ENCODE assay signal across 10 cellular contexts in genomic region chr7:103150192-103150591, GRCh38. TPM values are rescaled to one million over a fixed set of nuclear protein-coding genes. Genes with fewer than 3 reads are reported as not detected.
DNase-seq lines count a peak whose midpoint lies in the region; ATAC-seq, FAIRE-seq and TF ChIP-seq lines count a peak whose summit lies in the region.
"Had no signal": no experiment of that assay in that cellular context is flagged by ENCODE, and none has a peak within 500 bp of the region (broad histone marks: within the 10 kb centered on the region; RNA-seq: fewer than 3 reads in every experiment).

No MANE protein-coding gene starts in this region.

- H3K27me3 ChIP-seq in colonic mucosa (no peaks in the 10 kb centered on the region), testis (no peaks in the 10 kb centered on the region)
- H3K27me3 ChIP-seq: sigmoid colon had no signal

- intact Hi-C loops in colonic mucosa (cut with DNase I) = no loop called here
- intact Hi-C loops in testis (cut with DNase I; ENCODE audit: low total_unique reads) = no loop called here

- TF ChIP-seq CTCF in colonic mucosa (IDR thresholded peaks at IDR 0.05) (no peak), neural crest cell (conservative IDR thresholded peaks at IDR 0.05) (no peak), testis (IDR thresholded peaks at IDR 0.05) (no peak)

- H3K4me3 ChIP-seq in colonic mucosa = no peak overlapping the region
- no peak overlapping the region for H3K4me3 ChIP-seq in testis

- no peak overlapping the region for H3K27ac Mint-ChIP-seq in neural crest cell (ENCODE audit: unreplicated experiment)

- no peak for DNase-seq in GM19239 (ENCODE audit: insufficient read length, low spot score)
- DNase-seq in OCI-M1 (lab: John Stamatoyannopoulos, UW) = peak; percentile 88
- DNase-seq in colonic mucosa = peak; percentile 55
- DNase-seq in neural crest cell (ENCODE audit: low read depth, low spot score) = no peak
- no peak for DNase-seq in activated effector memory CD4-positive, alpha-beta T cell treated with anti-CD3 and anti-CD28 coated beads, Interleukin-2, amount 50 U/mL, for 16 hours
- no peak for DNase-seq in testis
- DNase-seq: HFFc6 had no signal

- H3K4me1 ChIP-seq in colonic mucosa (no peaks in the 10 kb centered on the region), testis (peaks cover 8% of the 10 kb centered on the region)

- peaks cover 41% of the 10 kb centered on the region for H3K4me1 Mint-ChIP-seq in neural crest cell

- H3K9me3 Mint-ChIP-seq in neural crest cell = peaks cover 7% of the 10 kb centered on the region
- H3K9me3 Mint-ChIP-seq: HFFc6 had no signal

- peak overlapping the region; percentile 98 for H3K27ac ChIP-seq in colonic mucosa
- H3K27ac ChIP-seq in testis = peak overlapping the region in 1 of 2 donors; percentile 98

- peak overlapping the region in 1 of 2 donors; percentile 98 for H3K9ac ChIP-seq in colonic mucosa (ENCODE audit: low read depth in 2 of 2, low read length in 2 of 2)

- H3K9me3 ChIP-seq in colonic mucosa = no peaks in the 10 kb centered on the region
- H3K9me3 ChIP-seq in testis = no peaks in the 10 kb centered on the region
- H3K9me3 ChIP-seq: sigmoid colon had no signal

- FAIRE-seq in GM19239 (lab: Jason Lieb, UNC) = peak; percentile 53

- TF ChIP-seq POLR2A in testis (IDR thresholded peaks at IDR 0.05) = no peak

- ATAC-seq in HG02571 (IDR thresholded peaks at IDR 0.05; ENCODE audit: unreplicated experiment) = no peak
- ATAC-seq in HG03108 (IDR thresholded peaks at IDR 0.05; ENCODE audit: unreplicated experiment) = no peak

- peak overlapping the region; percentile 87 for H3K4me3 Mint-ChIP-seq in neural crest cell

- H3K27me3 Mint-ChIP-seq in neural crest cell (ENCODE audit: low read depth) = no peaks in the 10 kb centered on the region

- H3K36me3 Mint-ChIP-seq in neural crest cell (ENCODE audit: low read depth) = peaks cover 5% of the 10 kb centered on the region

- H3K36me3 ChIP-seq in colonic mucosa (no peaks in the 10 kb centered on the region), testis (ENCODE audit: low read depth, missing control alignments) (no peaks in the 10 kb centered on the region)
- H3K36me3 ChIP-seq: sigmoid colon had no signal

RNA-seq across cellular contexts. Expression of gene NAPEPLD, which starts 1.3 kb away (rescaled TPM):
- total RNA-seq in colonic mucosa (10 to 100 TPM; 61.4 to 64.6 TPM), neural crest cell (15.0 and 17.4 TPM in 2 replicates), testis (10 to 100 TPM; 44.7 to 53.1 TPM)
- 32.3 TPM for polyA plus RNA-seq in testis (ENCODE audit: insufficient read depth, low read depth, low replicate concordance)

Comparison
In these comparisons a context has a peak if more than half of its experiments do, and no peak if none do; other contexts are left out.
1. DNase-seq: peak in OCI-M1 (single experiment) and colonic mucosa (single experiment); none in GM19239 (single experiment), neural crest cell (single experiment), activated effector memory CD4-positive, alpha-beta T cell treated with anti-CD3 and anti-CD28 coated beads, Interleukin-2, amount 50 U/mL, for 16 hours (single experiment) and testis (single experiment).